In genomic region chr18:36372902-36373301, GRCh38 we compare ENCODE assay signal across 13 cellular contexts.
DNase-seq lines count a peak whose midpoint lies in the region; ATAC-seq and TF ChIP-seq lines count a peak whose summit lies in the region.
"Had no signal": no experiment of that assay in that cellular context is flagged by ENCODE, and none has a peak within 500 bp of the region (broad histone marks: within the 10 kb centered on the region; RNA-seq: fewer than 3 reads in every experiment).

No MANE protein-coding gene starts in this region.

- peak; percentile 67 for DNase-seq in AG08395 (ENCODE audit: low spot score)
- peak; percentile 75 for DNase-seq in RPMI7951 (ENCODE audit: low read depth)
- peak; percentile 66 for DNase-seq in fibroblast of mammary gland (ENCODE audit: low read depth)
- DNase-seq in activated CD8-positive, alpha-beta memory T cell treated with anti-CD3 and anti-CD28 coated beads for 24 hours: no peak
- DNase-seq in stimulated activated CD4-positive, alpha-beta T cell treated with anti-CD3 and anti-CD28 coated beads, Interleukin-4, amount 100 ng/mL, for 1 hour: no peak
- DNase-seq in activated CD4-positive, CD25-positive, alpha-beta regulatory T cell treated with anti-CD3 and anti-CD28 coated beads, Interleukin-2, amount 50 U/mL, for 72 hours: no peak
- no peak for DNase-seq in kidney glomerular epithelial cell (lab: John Stamatoyannopoulos, UW)
- DNase-seq: activated T-cell treated with anti-CD3 and anti-CD28 coated beads, Interleukin-2, amount 50 U/mL, for 1 hour; CD4-positive, CD25-positive, alpha-beta regulatory T cell; GOT3; immature natural killer cell; ovary had no signal

- ATAC-seq in GM19351 (IDR thresholded peaks at IDR 0.05; ENCODE audit: unreplicated experiment): peak; percentile 58

- peak; percentile 11 for TF ChIP-seq CTCF in fibroblast of mammary gland (conservative IDR thresholded peaks at IDR 0.05; ENCODE audit: control insufficient read depth, insufficient read depth, low read depth, low read length)

- no peak overlapping the region for H3K4me3 ChIP-seq in fibroblast of mammary gland (ENCODE audit: control insufficient read depth, low read depth, low read length)
- H3K4me3 ChIP-seq: ovary had no signal

Comparison
In these comparisons a context has a peak if more than half of its experiments do, and no peak if none do; other contexts are left out.
1. DNase-seq: peak in AG08395 (single experiment), RPMI7951 (single experiment) and fibroblast of mammary gland (single experiment); none in activated CD8-positive, alpha-beta memory T cell treated with anti-CD3 and anti-CD28 coated beads for 24 hours (single experiment), stimulated activated CD4-positive, alpha-beta T cell treated with anti-CD3 and anti-CD28 coated beads, Interleukin-4, amount 100 ng/mL, for 1 hour (single experiment), activated CD4-positive, CD25-positive, alpha-beta regulatory T cell treated with anti-CD3 and anti-CD28 coated beads, Interleukin-2, amount 50 U/mL, for 72 hours (single experiment) and kidney glomerular epithelial cell (single experiment).